ENCODE assay signal across 8 cellular contexts in genomic region chr13:41132512-41133152, GRCh38. TPM values are rescaled to one million over a fixed set of nuclear protein-coding genes. Genes with fewer than 3 reads are reported as not detected.
DNase-seq lines count a peak whose midpoint lies in the region; ATAC-seq and TF ChIP-seq lines count a peak whose summit lies in the region.

Gene KBTBD6 (minus strand): TSS chr13:41132802. CDS start chr13:41132511, 291 bp downstream.

- WGBS in suprapubic skin: 0% methylated on average over 36 of the region's 45 CpGs

- H3K9me3 Mint-ChIP-seq in activated naive CD8-positive, alpha-beta T cell (ENCODE audit: low read depth): no peaks in the 10 kb centered on the region

- peaks cover 20% of the 10 kb centered on the region for H3K36me3 Mint-ChIP-seq in activated naive CD8-positive, alpha-beta T cell

- ATAC-seq in HG02623 (IDR thresholded peaks at IDR 0.05; ENCODE audit: unreplicated experiment) (peak; percentile 97), SK-N-SH treated with all-trans-retinoic acid at 6 μM for 48 hours (peak; percentile 99)

- H3K9me3 ChIP-seq in suprapubic skin: no peaks in the 10 kb centered on the region

- no peaks in the 10 kb centered on the region for H3K36me3 ChIP-seq in suprapubic skin

- H3K4me3 Mint-ChIP-seq in activated naive CD8-positive, alpha-beta T cell: peak within 1 kb of the TSS; percentile 99

- H3K27me3 Mint-ChIP-seq in activated naive CD8-positive, alpha-beta T cell: no peaks in the 10 kb centered on the region

- H3K4me1 Mint-ChIP-seq in activated naive CD8-positive, alpha-beta T cell (ENCODE audit: low read depth): peaks cover 52% of the 10 kb centered on the region

- no peaks in the 10 kb centered on the region for H3K27me3 ChIP-seq in suprapubic skin

- peak within 1 kb of the TSS; percentile 58 for H3K4me3 ChIP-seq in suprapubic skin

- H3K27ac ChIP-seq in suprapubic skin: peak within 1 kb of the TSS; percentile 72

- DNase-seq in GM10266 (ENCODE audit: extremely low spot score) (peak; percentile 82), NCI-H1092 treated with DMSO at 0.1 percent for 48 hours (lab: John Stamatoyannopoulos, UW) (peak; percentile 96), glomerular endothelial cell (ENCODE audit: extremely low read depth, low read depth, low spot score) (peak; percentile 95), nucleus accumbens (lab: John Stamatoyannopoulos, UW) (peak; percentile 72 to 98 (median 95)), suprapubic skin (ENCODE audit: low spot score in 2 of 2) (peak; percentile 96 to 97)

- TF ChIP-seq CTCF in GM10266 (IDR thresholded peaks at IDR 0.05; ENCODE audit: control insufficient read depth, insufficient read depth, low read depth, missing control alignments) (no peak), suprapubic skin (IDR thresholded peaks at IDR 0.05) (no peak)

- TF ChIP-seq EP300 in suprapubic skin (IDR thresholded peaks at IDR 0.05): no peak

- peak within 1 kb of the TSS; percentile 97 for H3K27ac Mint-ChIP-seq in activated naive CD8-positive, alpha-beta T cell

- TF ChIP-seq POLR2A in suprapubic skin (IDR thresholded peaks at IDR 0.05): peak in 1 of 2 donors; percentile 23

- H3K4me1 ChIP-seq in suprapubic skin: peaks cover 46% of the 10 kb centered on the region

TF ChIP-seq in SK-N-SH treated with all-trans-retinoic acid at 6 μM for 48 hours, 23 proteins besides CTCF, POLR2A, EP300 and RAD21:
- TF ChIP-seq CSDC2 (CRISPR knock-in tag; IDR thresholded peaks at IDR 0.05) (no peak), TSHZ2 (CRISPR knock-in tag; IDR thresholded peaks at IDR 0.05) (peak; percentile 64)
TF ChIP-seq in SK-N-SH treated with all-trans-retinoic acid at 6 μM for 48 hours: peak in this region for 1.

RNA-seq across cellular contexts. Expression of gene KBTBD6, which starts in this region (rescaled TPM):
- 5.8 and 6.2 TPM in 2 replicates for total RNA-seq in glomerular endothelial cell
- total RNA-seq in suprapubic skin: 1 to 10 TPM; 3.7 to 7.3 (median 5.0) TPM

Comparison
In these comparisons a context has a peak if more than half of its experiments do, and no peak if none do; other contexts are left out.
1. Peak in every context shown above with its lines: DNase-seq, ATAC-seq, H3K4me3 ChIP-seq and H3K27ac ChIP-seq.